In genomic region chr14:68182492-68182891, GRCh38 we compare ENCODE assay signal across 10 cellular contexts.
DNase-seq lines count a peak whose midpoint lies in the region; ATAC-seq and TF ChIP-seq lines count a peak whose summit lies in the region.
"Had no signal": no experiment of that assay in that cellular context is flagged by ENCODE, and none has a peak within 500 bp of the region (broad histone marks: within the 10 kb centered on the region; RNA-seq: fewer than 3 reads in every experiment).

No MANE protein-coding gene starts in this region.

- intact Hi-C loops in body of pancreas (cut with DNase I), result no loop called here

- no peak overlapping the region for H3K27ac Mint-ChIP-seq in activated CD4-positive, alpha-beta memory T cell treated with anti-CD3 and anti-CD28 coated beads, Interleukin-2, amount 10 ng/mL, durations not matched to agents 7 days and 5 days

- no peak overlapping the region for H3K27ac ChIP-seq in body of pancreas
- H3K27ac ChIP-seq: BLaER1 had no signal

- H3K27me3 Mint-ChIP-seq in activated CD4-positive, alpha-beta memory T cell treated with anti-CD3 and anti-CD28 coated beads, Interleukin-2, amount 10 ng/mL, durations not matched to agents 7 days and 5 days, result no peaks in the 10 kb centered on the region

- WGBS in body of pancreas, 2 donors, result 87 to 89% methylated on average over 5 of the region's 5 CpGs

- no peak overlapping the region for H3K4me3 Mint-ChIP-seq in activated CD4-positive, alpha-beta memory T cell treated with anti-CD3 and anti-CD28 coated beads, Interleukin-2, amount 10 ng/mL, durations not matched to agents 7 days and 5 days

- CTCF ChIA-PET in activated CD4-positive, alpha-beta memory T cell treated with anti-CD3 and anti-CD28 coated beads, Interleukin-2, amount 10 ng/mL, durations not matched to agents 7 days and 5 days (lab: Charles Lee), result no interaction called here

- peak; percentile 9 for DNase-seq in stimulated activated CD4-positive, alpha-beta T cell treated with anti-CD3 and anti-CD28 coated beads, Interleukin-4, amount 100 ng/mL, for 24 hours
- DNase-seq in stimulated activated CD4-positive, alpha-beta T cell treated with anti-CD3 and anti-CD28 coated beads, Interleukin-4, amount 100 ng/mL, for 4 hours, result no peak
- DNase-seq in activated CD4-positive, alpha-beta memory T cell treated with anti-CD3 and anti-CD28 coated beads, Interleukin-2, amount 10 ng/mL, durations not matched to agents 7 days and 5 days, result peak; percentile 21
- DNase-seq in body of pancreas (no peak), MG63 (no peak), NCI-H774 (lab: John Stamatoyannopoulos, UW) (no peak), DMS79 treated with DMSO at 0.1 percent for 48 hours (lab: John Stamatoyannopoulos, UW) (no peak)
- DNase-seq: NCI-H345 had no signal

- H3K36me3 ChIP-seq in body of pancreas (replicated peaks in 1 of 2; ENCODE audit: insufficient read depth in 1 of 2, low read depth in 2 of 2) (no peaks in the 10 kb centered on the region), MG63 (no peaks in the 10 kb centered on the region)
- H3K36me3 ChIP-seq: BLaER1 had no signal

- peaks cover 22% of the 10 kb centered on the region for H3K4me1 ChIP-seq in body of pancreas
- H3K4me1 ChIP-seq: BLaER1 had no signal

- peaks cover 28% of the 10 kb centered on the region for H3K4me1 Mint-ChIP-seq in activated CD4-positive, alpha-beta memory T cell treated with anti-CD3 and anti-CD28 coated beads, Interleukin-2, amount 10 ng/mL, durations not matched to agents 7 days and 5 days

- TF ChIP-seq CTCF in body of pancreas (IDR thresholded peaks at IDR 0.05), result no peak

- POLR2A ChIA-PET in activated CD4-positive, alpha-beta memory T cell treated with anti-CD3 and anti-CD28 coated beads, Interleukin-2, amount 10 ng/mL, durations not matched to agents 7 days and 5 days (lab: Charles Lee), result interaction anchor here (0.6 kb wide), 1 partner anchor 51 kb away, joined by 3 read pairs; no protein-coding TSS in a partner anchor

- H3K27me3 ChIP-seq in body of pancreas, result no peaks in the 10 kb centered on the region
- no peaks in the 10 kb centered on the region for H3K27me3 ChIP-seq in MG63
- H3K27me3 ChIP-seq: BLaER1 had no signal

- no peak for TF ChIP-seq POLR2A in body of pancreas (IDR thresholded peaks at IDR 0.05)

- H3K9me3 Mint-ChIP-seq in activated CD4-positive, alpha-beta memory T cell treated with anti-CD3 and anti-CD28 coated beads, Interleukin-2, amount 10 ng/mL, durations not matched to agents 7 days and 5 days, result no peaks in the 10 kb centered on the region

- no peaks in the 10 kb centered on the region for H3K36me3 Mint-ChIP-seq in activated CD4-positive, alpha-beta memory T cell treated with anti-CD3 and anti-CD28 coated beads, Interleukin-2, amount 10 ng/mL, durations not matched to agents 7 days and 5 days (ENCODE audit: low read depth)

- no peak overlapping the region for H3K4me3 ChIP-seq in body of pancreas
- no peak overlapping the region for H3K4me3 ChIP-seq in MG63
- H3K4me3 ChIP-seq: BLaER1 had no signal

- peak; percentile 67 for ATAC-seq in HG02840 (IDR thresholded peaks at IDR 0.05; ENCODE audit: low FRiP score, unreplicated experiment)
- ATAC-seq in body of pancreas, result no peak

- no peaks in the 10 kb centered on the region for H3K9me3 ChIP-seq in body of pancreas
- H3K9me3 ChIP-seq in MG63, result no peaks in the 10 kb centered on the region
- H3K9me3 ChIP-seq: BLaER1 had no signal

Comparison
In these comparisons a context has a peak if more than half of its experiments do, and no peak if none do; other contexts are left out.
1. DNase-seq: peak in stimulated activated CD4-positive, alpha-beta T cell treated with anti-CD3 and anti-CD28 coated beads, Interleukin-4, amount 100 ng/mL, for 24 hours (single experiment) and activated CD4-positive, alpha-beta memory T cell treated with anti-CD3 and anti-CD28 coated beads, Interleukin-2, amount 10 ng/mL, durations not matched to agents 7 days and 5 days (single experiment); none in stimulated activated CD4-positive, alpha-beta T cell treated with anti-CD3 and anti-CD28 coated beads, Interleukin-4, amount 100 ng/mL, for 4 hours (0 of 2), body of pancreas (0 of 4), MG63 (single experiment), NCI-H774 (single experiment) and DMS79 treated with DMSO at 0.1 percent for 48 hours (single experiment).